ENCODE assay signal across 17 cellular contexts in the genomic region with DNA sequence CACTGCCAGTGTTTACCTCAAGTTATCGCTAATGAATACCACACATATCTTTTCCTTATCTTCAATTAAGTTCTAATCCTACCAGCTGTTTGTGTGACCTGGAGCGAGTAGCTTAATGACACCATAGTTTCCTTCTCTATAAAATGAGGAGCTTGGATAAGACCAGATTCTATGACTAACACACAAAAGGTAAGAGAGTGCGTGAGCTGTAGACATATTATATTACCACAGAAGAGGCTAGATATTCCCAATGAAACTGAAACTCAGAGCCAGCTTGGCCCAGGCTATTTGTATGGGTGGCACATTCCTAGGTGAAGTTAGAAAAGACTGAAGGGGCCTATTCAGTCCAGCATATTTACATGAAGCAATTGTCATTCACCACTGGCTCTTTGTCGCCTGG. TPM values are rescaled to one million over a fixed set of nuclear protein-coding genes. Genes with fewer than 3 reads are reported as not detected.
DNase-seq lines count a peak whose midpoint lies in the region; ATAC-seq and TF ChIP-seq lines count a peak whose summit lies in the region.
"Had no signal": no experiment of that assay in that cellular context is flagged by ENCODE, and none has a peak within 500 bp of the region (broad histone marks: within the 10 kb centered on the region; RNA-seq: fewer than 3 reads in every experiment).

No MANE protein-coding gene starts in this region.

- H3K23ac ChIP-seq in neuronal stem cell (ENCODE audit: low read depth, low read length, poor library complexity), result no peak overlapping the region

- ATAC-seq in naive thymus-derived CD8-positive, alpha-beta T cell, result no peak
- no peak for ATAC-seq in CD8-positive, alpha-beta T cell
- ATAC-seq: activated T-helper 17 cell treated with anti-CD3 and anti-CD28 coated beads, Interleukin-2, amount 50 U/mL, for 72 hours had no signal

- H3K4ac ChIP-seq in neuronal stem cell (ENCODE audit: low read length), result no peak overlapping the region

- no peak overlapping the region for H3K18ac ChIP-seq in neuronal stem cell (ENCODE audit: low read length)

- H2BK12ac ChIP-seq in neuronal stem cell (ENCODE audit: low read length), result no peak overlapping the region

- H3K4me2 ChIP-seq in neuronal stem cell (ENCODE audit: insufficient read depth, low read length, poor library complexity, severe bottlenecking), result no peak overlapping the region

- no peak for TF ChIP-seq EP300 in esophagus muscularis mucosa (IDR thresholded peaks at IDR 0.05)

- H3K14ac ChIP-seq in neuronal stem cell (ENCODE audit: low read length), result no peak overlapping the region

- H3K36me3 ChIP-seq in esophagus muscularis mucosa (no peaks in the 10 kb centered on the region), neuronal stem cell (replicated peaks in 1 of 2; ENCODE audit: control insufficient read depth in 2 of 2, insufficient read depth in 2 of 2, low read length in 2 of 2) (no peaks in the 10 kb centered on the region)
- H3K36me3 ChIP-seq in CD8-positive, alpha-beta memory T cell (ENCODE audit: insufficient read depth, low read length), result no peaks in the 10 kb centered on the region
- no peaks in the 10 kb centered on the region for H3K36me3 ChIP-seq in CD8-positive, alpha-beta T cell (ENCODE audit: insufficient read depth, low read length)
- H3K36me3 ChIP-seq: MG63, tibial nerve had no signal

- no peak overlapping the region for H3K27ac Mint-ChIP-seq in naive thymus-derived CD8-positive, alpha-beta T cell
- no peak overlapping the region for H3K27ac Mint-ChIP-seq in CD8-positive, alpha-beta memory T cell
- H3K27ac Mint-ChIP-seq in CD8-positive, alpha-beta T cell, result no peak overlapping the region
- H3K27ac Mint-ChIP-seq: activated T-helper 17 cell treated with anti-CD3 and anti-CD28 coated beads, Interleukin-2, amount 50 U/mL, for 72 hours; progenitor cell of endocrine pancreas had no signal

- peak overlapping the region; percentile 27 for H2AFZ ChIP-seq in neuronal stem cell (ENCODE audit: low read length)

- H2BK5ac ChIP-seq in neuronal stem cell (ENCODE audit: low read length), result no peak overlapping the region

- no peak overlapping the region for H2AK5ac ChIP-seq in neuronal stem cell (ENCODE audit: low read depth, low read length)

- H2BK15ac ChIP-seq in neuronal stem cell (ENCODE audit: low read length), result no peak overlapping the region

- WGBS in esophagus muscularis mucosa, result 58% methylated on average over 4 of the region's 4 CpGs
- WGBS in neuronal stem cell (ENCODE audit: extremely low coverage in 2 of 2, insufficient read length in 2 of 2, insufficient replicate concordance in 1 of 2), 2 donors, result no CpG with 5 or more reads among the region's 4 CpGs

- H3K9me3 Mint-ChIP-seq in naive thymus-derived CD8-positive, alpha-beta T cell, result no peaks in the 10 kb centered on the region
- H3K9me3 Mint-ChIP-seq in CD8-positive, alpha-beta memory T cell, result no peaks in the 10 kb centered on the region
- no peaks in the 10 kb centered on the region for H3K9me3 Mint-ChIP-seq in CD8-positive, alpha-beta T cell
- H3K9me3 Mint-ChIP-seq: activated T-helper 17 cell treated with anti-CD3 and anti-CD28 coated beads, Interleukin-2, amount 50 U/mL, for 72 hours; central memory CD8-positive, alpha-beta T cell had no signal

- TF ChIP-seq CTCF in esophagus muscularis mucosa (IDR thresholded peaks at IDR 0.05), result no peak
- TF ChIP-seq CTCF in CD8-positive, alpha-beta T cell (IDR thresholded peaks at IDR 0.05), result no peak

- no peaks in the 10 kb centered on the region for H3K79me1 ChIP-seq in neuronal stem cell (ENCODE audit: low read depth, low read length)

- H3K4me3 Mint-ChIP-seq in naive thymus-derived CD8-positive, alpha-beta T cell, result no peak overlapping the region
- no peak overlapping the region for H3K4me3 Mint-ChIP-seq in CD8-positive, alpha-beta memory T cell
- H3K4me3 Mint-ChIP-seq in CD8-positive, alpha-beta T cell, result no peak overlapping the region
- H3K4me3 Mint-ChIP-seq: activated T-helper 17 cell treated with anti-CD3 and anti-CD28 coated beads, Interleukin-2, amount 50 U/mL, for 72 hours; central memory CD8-positive, alpha-beta T cell had no signal

- H3K27me3 ChIP-seq in esophagus muscularis mucosa (no peaks in the 10 kb centered on the region), neuronal stem cell (ENCODE audit: control insufficient read depth in 3 of 3, insufficient read depth in 3 of 3, low read depth in 1 of 3, low read length in 3 of 3) (no peaks in the 10 kb centered on the region)
- H3K27me3 ChIP-seq in CD8-positive, alpha-beta memory T cell (ENCODE audit: insufficient read depth, low read length, poor library complexity, severe bottlenecking), result no peaks in the 10 kb centered on the region
- no peaks in the 10 kb centered on the region for H3K27me3 ChIP-seq in CD8-positive, alpha-beta T cell (ENCODE audit: insufficient read depth, low read length)
- H3K27me3 ChIP-seq: MG63, tibial nerve had no signal

- CTCF ChIA-PET in CD8-positive, alpha-beta memory T cell (lab: Charles Lee), result interaction anchor here (1.6 kb wide), 1 partner anchor 12 kb away, joined by 5 read pairs; no protein-coding TSS in a partner anchor
- CTCF ChIA-PET in CD8-positive, alpha-beta T cell (lab: Charles Lee), result no interaction called here

- H4K8ac ChIP-seq in neuronal stem cell (ENCODE audit: low read depth, low read length), result no peak overlapping the region

- peak; percentile 83 for DNase-seq in DMS 273 (lab: John Stamatoyannopoulos, UW; ENCODE audit: unreplicated experiment)
- DNase-seq in NCI-H2171 treated with DMSO at 0.1 percent for 48 hours (lab: John Stamatoyannopoulos, UW), result peak; percentile 84
- no peak for DNase-seq in esophagus muscularis mucosa (ENCODE audit: extremely low spot score)
- DNase-seq in neuronal stem cell (ENCODE audit: low spot score), result no peak
- no peak for DNase-seq in naive thymus-derived CD8-positive, alpha-beta T cell
- no peak for DNase-seq in CD8-positive, alpha-beta memory T cell
- no peak for DNase-seq in stimulated activated CD4-positive, alpha-beta T cell treated with anti-CD3 and anti-CD28 coated beads, Interleukin-15, amount 100 ng/mL, for 24 hours
- DNase-seq in CD8-positive, alpha-beta T cell, result no peak
- DNase-seq: activated CD4-positive, CD25-positive, alpha-beta regulatory T cell treated with anti-CD3 and anti-CD28 coated beads, Interleukin-2, amount 50 U/mL, for 72 hours; NCI-H446 had no signal

- H2BK120ac ChIP-seq in neuronal stem cell (ENCODE audit: low read depth, low read length), result no peak overlapping the region

- no peak overlapping the region for H4K91ac ChIP-seq in neuronal stem cell (ENCODE audit: low read depth, low read length, poor library complexity)

- H3K27ac ChIP-seq in esophagus muscularis mucosa (replicated peaks in 1 of 4) (peak overlapping the region; percentile 75 to 87 (median 83)), neuronal stem cell (replicated peaks; ENCODE audit: low read length) (no peak overlapping the region)
- H3K27ac ChIP-seq in CD8-positive, alpha-beta memory T cell (ENCODE audit: low read depth, low read length), result no peak overlapping the region
- H3K27ac ChIP-seq in CD8-positive, alpha-beta T cell (ENCODE audit: low read depth, low read length), result no peak overlapping the region

- H3K36me3 Mint-ChIP-seq in naive thymus-derived CD8-positive, alpha-beta T cell, result no peaks in the 10 kb centered on the region
- H3K36me3 Mint-ChIP-seq in CD8-positive, alpha-beta memory T cell, result no peaks in the 10 kb centered on the region
- no peaks in the 10 kb centered on the region for H3K36me3 Mint-ChIP-seq in CD8-positive, alpha-beta T cell

- H3K9ac ChIP-seq in neuronal stem cell (ENCODE audit: low read depth, low read length, poor library complexity), result no peak overlapping the region

- H3K4me1 ChIP-seq in esophagus muscularis mucosa (peaks cover 8 to 36% (median 25%) of the 10 kb centered on the region in 4 donors), neuronal stem cell (ENCODE audit: control insufficient read depth in 2 of 2, insufficient read depth in 1 of 2, low read depth in 1 of 2, low read length in 2 of 2) (peaks cover 1 to 4% of the 10 kb centered on the region in 2 donors)
- no peaks in the 10 kb centered on the region for H3K4me1 ChIP-seq in CD8-positive, alpha-beta memory T cell (ENCODE audit: insufficient read depth, low read length)
- no peaks in the 10 kb centered on the region for H3K4me1 ChIP-seq in CD8-positive, alpha-beta T cell (ENCODE audit: insufficient read depth, low read length)

- peaks cover 0 to 7% (median 4%) of the 10 kb centered on the region in 5 donors for H3K27me3 Mint-ChIP-seq in naive thymus-derived CD8-positive, alpha-beta T cell
- H3K27me3 Mint-ChIP-seq in CD8-positive, alpha-beta memory T cell, result peaks cover 3 to 39% of the 10 kb centered on the region in 2 donors
- H3K27me3 Mint-ChIP-seq in CD8-positive, alpha-beta T cell (ENCODE audit: low read depth), result peaks cover 2% of the 10 kb centered on the region
- H3K27me3 Mint-ChIP-seq: progenitor cell of endocrine pancreas had no signal

- TF ChIP-seq POLR2A in esophagus muscularis mucosa (IDR thresholded peaks at IDR 0.05; ENCODE audit: low read depth), result no peak

- no peaks in the 10 kb centered on the region for H3K9me3 ChIP-seq in esophagus muscularis mucosa
- no peaks in the 10 kb centered on the region for H3K9me3 ChIP-seq in neuronal stem cell (replicated peaks in 1 of 2; ENCODE audit: control insufficient read depth in 2 of 2, insufficient read depth in 1 of 2, low read depth in 1 of 2, low read length in 2 of 2)
- H3K9me3 ChIP-seq in CD8-positive, alpha-beta memory T cell (ENCODE audit: low read length), result no peaks in the 10 kb centered on the region
- no peaks in the 10 kb centered on the region for H3K9me3 ChIP-seq in CD8-positive, alpha-beta T cell (ENCODE audit: low read length)
- H3K9me3 ChIP-seq: MG63, tibial nerve had no signal

- peak overlapping the region in 1 of 4 donors; percentile 31 for H3K4me3 ChIP-seq in esophagus muscularis mucosa
- H3K4me3 ChIP-seq in neuronal stem cell (ENCODE audit: low read length in 2 of 2), result no peak overlapping the region
- no peak overlapping the region for H3K4me3 ChIP-seq in CD8-positive, alpha-beta memory T cell (ENCODE audit: low read length)
- H3K4me3 ChIP-seq in CD8-positive, alpha-beta T cell (ENCODE audit: low read depth, low read length), result no peak overlapping the region
- H3K4me3 ChIP-seq: MG63, tibial nerve had no signal

- intact Hi-C loops in esophagus muscularis mucosa (cut with DNase I), result no loop called here
- intact Hi-C loops in CD8-positive, alpha-beta T cell (cut with DNase I, micrococcal nuclease), result no loop called here

- H3K4me1 Mint-ChIP-seq in naive thymus-derived CD8-positive, alpha-beta T cell, result no peaks in the 10 kb centered on the region
- no peaks in the 10 kb centered on the region for H3K4me1 Mint-ChIP-seq in CD8-positive, alpha-beta memory T cell
- no peaks in the 10 kb centered on the region for H3K4me1 Mint-ChIP-seq in CD8-positive, alpha-beta T cell (ENCODE audit: low read depth)
- H3K4me1 Mint-ChIP-seq: activated T-helper 17 cell treated with anti-CD3 and anti-CD28 coated beads, Interleukin-2, amount 50 U/mL, for 72 hours; central memory CD8-positive, alpha-beta T cell had no signal

- POLR2A ChIA-PET in naive thymus-derived CD8-positive, alpha-beta T cell (lab: Charles Lee), result no interaction called here
- POLR2A ChIA-PET in CD8-positive, alpha-beta memory T cell (lab: Charles Lee), result no interaction called here
- POLR2A ChIA-PET in CD8-positive, alpha-beta T cell (lab: Charles Lee), result no interaction called here

RNA-seq across cellular contexts. Expression of a gene that starts 30.2 kb away (rescaled TPM):
- total RNA-seq in esophagus muscularis mucosa, result 10 to 100 TPM; 13.1 to 37.8 (median 27.0) TPM
- not detected for polyA plus RNA-seq in neuronal stem cell (2013, experiment 1 of 2)
- not detected for polyA plus RNA-seq in neuronal stem cell (2013, experiment 2 of 2)
- not detected for total RNA-seq in naive thymus-derived CD8-positive, alpha-beta T cell
- not detected for polyA plus RNA-seq in naive thymus-derived CD8-positive, alpha-beta T cell
- not detected for total RNA-seq in CD8-positive, alpha-beta memory T cell
- not detected for polyA plus RNA-seq in CD8-positive, alpha-beta memory T cell
- total RNA-seq in CD8-positive, alpha-beta T cell, result not detected
- total RNA-seq: activated T-helper 17 cell treated with anti-CD3 and anti-CD28 coated beads, Interleukin-2, amount 50 U/mL, for 72 hours; lung microvascular endothelial cell; tibial nerve had no signal

RNA-seq across cellular contexts. Expression of a gene that starts 43.4 kb away (rescaled TPM):
- 1 to 10 TPM in 1 of 4 donors, under 1 TPM in 2, not detected in 1; 0.33 to 1.0 (median 0.83) TPM for total RNA-seq in esophagus muscularis mucosa
- 0.20 TPM for polyA plus RNA-seq in neuronal stem cell (2013, experiment 1 of 2)
- 0.19 TPM for polyA plus RNA-seq in neuronal stem cell (2013, experiment 2 of 2)
- not detected for total RNA-seq in naive thymus-derived CD8-positive, alpha-beta T cell
- not detected for polyA plus RNA-seq in naive thymus-derived CD8-positive, alpha-beta T cell
- total RNA-seq in CD8-positive, alpha-beta memory T cell, result not detected
- polyA plus RNA-seq in CD8-positive, alpha-beta memory T cell, result not detected
- total RNA-seq in CD8-positive, alpha-beta T cell, result not detected
- total RNA-seq: activated T-helper 17 cell treated with anti-CD3 and anti-CD28 coated beads, Interleukin-2, amount 50 U/mL, for 72 hours; lung microvascular endothelial cell; SK-MEL-5 had no signal

Comparison
In these comparisons a context has a peak if more than half of its experiments do, and no peak if none do; other contexts are left out.
1. DNase-seq: peak in DMS 273 (single experiment) and NCI-H2171 treated with DMSO at 0.1 percent for 48 hours (single experiment); none in esophagus muscularis mucosa (single experiment), neuronal stem cell (single experiment), naive thymus-derived CD8-positive, alpha-beta T cell (0 of 10), CD8-positive, alpha-beta memory T cell (0 of 5), stimulated activated CD4-positive, alpha-beta T cell treated with anti-CD3 and anti-CD28 coated beads, Interleukin-15, amount 100 ng/mL, for 24 hours (single experiment) and CD8-positive, alpha-beta T cell (0 of 7).
2. H3K27ac ChIP-seq: peak in esophagus muscularis mucosa (4 of 4); none in neuronal stem cell (single experiment), CD8-positive, alpha-beta memory T cell (single experiment) and CD8-positive, alpha-beta T cell (single experiment).
3. RNA of a gene that starts 30.2 kb away (total RNA-seq): 13.1 to 37.8 TPM in esophagus muscularis mucosa; not detected in naive thymus-derived CD8-positive, alpha-beta T cell, not detected in CD8-positive, alpha-beta memory T cell and not detected in CD8-positive, alpha-beta T cell; every median in the first group is over 10 times any median in the second.